Comparison of ENCODE assay signal across 8 cellular contexts in genomic region chr7:23106801-23107713, GRCh38. TPM values are rescaled to one million over a fixed set of nuclear protein-coding genes. Genes with fewer than 3 reads are reported as not detected.
DNase-seq lines count a peak whose midpoint lies in the region; ATAC-seq and TF ChIP-seq lines count a peak whose summit lies in the region.

No MANE protein-coding gene starts in this region.

- H3K4me1 Mint-ChIP-seq in CD4-positive, alpha-beta memory T cell = peaks cover 34 to 65% (median 44%) of the 10 kb centered on the region in 4 donors

- no peaks in the 10 kb centered on the region for H3K36me3 ChIP-seq in CD4-positive, alpha-beta memory T cell (ENCODE audit: insufficient read depth, low read length)
- no peaks in the 10 kb centered on the region for H3K36me3 ChIP-seq in colonic mucosa
- H3K36me3 ChIP-seq in muscle layer of colon (ENCODE audit: insufficient read depth, low read length) = no peaks in the 10 kb centered on the region

- no peak for ATAC-seq in HG03025 (IDR thresholded peaks at IDR 0.05; ENCODE audit: low FRiP score, unreplicated experiment)

- H3K27me3 ChIP-seq in CD4-positive, alpha-beta memory T cell (ENCODE audit: insufficient read depth, low read length) = no peaks in the 10 kb centered on the region
- H3K27me3 ChIP-seq in colonic mucosa (no peaks in the 10 kb centered on the region), muscle layer of colon (ENCODE audit: control insufficient read depth in 1 of 2, insufficient read depth in 2 of 2, low read length in 2 of 2) (no peaks in the 10 kb centered on the region)

- intact Hi-C loops in CD4-positive, alpha-beta memory T cell (cut with micrococcal nuclease) = loop anchor here (10.0 kb wide), 1 partner anchor 1468 kb away; the partner anchor contains the start of gene PALS2
- intact Hi-C loops in colonic mucosa (cut with DNase I) = no loop called here

- H3K9ac ChIP-seq in colonic mucosa (ENCODE audit: low read depth in 2 of 2, low read length in 2 of 2) = peak overlapping the region; percentile 94 to 97
- H3K9ac ChIP-seq in muscle layer of colon (ENCODE audit: low read length) = peak overlapping the region; percentile 81

- CTCF ChIA-PET in CD4-positive, alpha-beta memory T cell (lab: Charles Lee; ENCODE audit: partially characterized antibody) = interaction anchor here (0.8 to 2.3 kb wide), 12 partner anchors 8 to 167 kb away, joined by 3 to 20 read pairs (median 4); partner anchors contain the start of gene NUP42

- H3K9me3 ChIP-seq in CD4-positive, alpha-beta memory T cell (ENCODE audit: control insufficient read depth in 1 of 2, low read length in 2 of 2) = no peaks in the 10 kb centered on the region
- no peaks in the 10 kb centered on the region for H3K9me3 ChIP-seq in colonic mucosa
- no peaks in the 10 kb centered on the region for H3K9me3 ChIP-seq in muscle layer of colon (ENCODE audit: low read length)

- peak overlapping the region; percentile 89 for H3K27ac ChIP-seq in CD4-positive, alpha-beta memory T cell (ENCODE audit: low read depth, low read length)
- H3K27ac ChIP-seq in colonic mucosa = no peak overlapping the region
- H3K27ac ChIP-seq in muscle layer of colon (ENCODE audit: low read depth, low read length) = peak overlapping the region; percentile 64

- POLR2A ChIA-PET in CD4-positive, alpha-beta memory T cell (lab: Charles Lee; ENCODE audit: partially characterized antibody) = interaction anchor here (0.9 to 3.0 kb wide), 10 partner anchors 9 to 192 kb away, joined by 3 to 49 read pairs (median 4); partner anchors contain the start of genes MALSU1 and NUP42

- peak overlapping the region; percentile 93 to 98 (median 96) for H3K27ac Mint-ChIP-seq in CD4-positive, alpha-beta memory T cell

- peaks cover 5 to 16% of the 10 kb centered on the region in 2 donors for H3K36me3 Mint-ChIP-seq in CD4-positive, alpha-beta memory T cell

- no peak for DNase-seq in CD4-positive, alpha-beta memory T cell
- peak; percentile 28 for DNase-seq in M059J (ENCODE audit: low read depth)
- no peak for DNase-seq in colonic mucosa
- DNase-seq in ecto neural progenitor cell (ENCODE audit: low spot score) = no peak
- no peak for DNase-seq in NCI-H2171 (lab: John Stamatoyannopoulos, UW)
- DNase-seq in DMS153 treated with DMSO at 0.1 percent for 48 hours (lab: John Stamatoyannopoulos, UW; ENCODE audit: unreplicated experiment) = no peak

- TF ChIP-seq CTCF in colonic mucosa (IDR thresholded peaks at IDR 0.05) = no peak

- no peaks in the 10 kb centered on the region for H3K9me3 Mint-ChIP-seq in CD4-positive, alpha-beta memory T cell

- H3K27me3 Mint-ChIP-seq in CD4-positive, alpha-beta memory T cell = no peaks in the 10 kb centered on the region

- H3K4me3 ChIP-seq in CD4-positive, alpha-beta memory T cell (ENCODE audit: low read length in 2 of 2) = peak overlapping the region; percentile 83 to 98
- peak overlapping the region; percentile 88 for H3K4me3 ChIP-seq in colonic mucosa
- H3K4me3 ChIP-seq in muscle layer of colon (ENCODE audit: low read depth in 1 of 2, low read length in 2 of 2) = peak overlapping the region; percentile 53 to 87

- peak overlapping the region; percentile 93 to 99 (median 97) for H3K4me3 Mint-ChIP-seq in CD4-positive, alpha-beta memory T cell

- peaks cover 39% of the 10 kb centered on the region for H3K4me1 ChIP-seq in CD4-positive, alpha-beta memory T cell (ENCODE audit: insufficient read depth, low read length)
- H3K4me1 ChIP-seq in colonic mucosa (peaks cover 6% of the 10 kb centered on the region), muscle layer of colon (ENCODE audit: insufficient read depth, low read length) (peaks cover 25% of the 10 kb centered on the region)

RNA-seq across cellular contexts. Expression of gene KLHL7, which starts 1.5 kb away (rescaled TPM):
- total RNA-seq in CD4-positive, alpha-beta memory T cell = 10 to 100 TPM; 22.5 to 25.6 TPM
- polyA plus RNA-seq in CD4-positive, alpha-beta memory T cell = 10 to 100 TPM; 27.9 to 30.5 TPM
- total RNA-seq in M059J (2014; rRNA removed; shearing (Covaris generic)) = 36.5 and 56.9 TPM in 2 replicates
- total RNA-seq in colonic mucosa = 10 to 100 TPM; 16.5 to 17.0 TPM
